ENCODE assay signal across 13 cellular contexts in the genomic region with DNA sequence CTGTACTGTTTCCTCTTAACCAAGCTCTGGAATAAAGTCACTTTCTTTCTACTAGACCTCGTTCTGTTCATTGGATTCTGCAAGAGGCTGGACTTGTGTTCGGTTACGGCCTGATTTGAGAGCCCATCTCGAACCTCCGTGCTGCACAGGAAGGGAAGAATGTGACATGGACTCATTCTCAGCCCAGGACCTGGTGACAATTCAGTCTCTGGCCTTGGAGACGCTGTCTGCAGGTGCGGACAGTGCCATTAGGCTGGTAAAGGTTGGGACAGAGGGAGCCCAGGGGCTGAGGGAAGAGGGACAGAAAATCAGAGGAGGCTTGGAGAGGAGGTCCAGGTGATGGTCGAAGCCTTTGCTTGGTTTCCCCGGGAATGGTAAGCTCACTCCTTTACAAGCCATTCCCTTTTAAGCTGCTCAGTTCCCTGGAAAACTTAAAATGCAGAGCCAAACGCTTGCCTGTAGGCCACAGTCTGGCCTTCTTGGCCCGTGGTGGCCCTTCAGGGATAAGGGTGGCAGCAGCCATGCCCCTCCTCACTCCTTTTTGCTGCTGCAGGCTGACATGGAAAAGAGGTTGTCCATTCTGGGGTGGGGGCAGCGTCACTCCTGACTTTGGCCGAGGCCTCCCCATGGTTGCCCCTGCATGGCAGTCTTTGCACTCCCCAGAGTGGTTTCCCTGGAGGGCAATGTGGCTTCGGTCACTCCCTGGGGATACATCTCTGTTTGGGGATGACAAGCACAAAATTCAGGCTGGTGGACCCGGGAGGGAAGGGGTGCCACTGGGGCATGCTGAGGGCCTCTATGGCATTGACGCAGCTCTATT. TPM values are rescaled to one million over a fixed set of nuclear protein-coding genes. Genes with fewer than 3 reads are reported as not detected.
"Had no signal": no experiment of that assay in that cellular context is flagged by ENCODE, and none has a peak within 500 bp of the region (broad histone marks: within the 10 kb centered on the region; RNA-seq: fewer than 3 reads in every experiment).

No MANE protein-coding gene starts in this region.

- H3K36me3 Mint-ChIP-seq: activated naive CD4-positive, alpha-beta T cell treated with anti-CD3 and anti-CD28 coated beads, Interleukin-2, amount 10 ng/mL, durations not matched to agents 7 days and 5 days; immature natural killer cell; T-cell had no signal

- ATAC-seq: left colon, T-cell had no signal

- DNase-seq: activated CD4-positive, CD25-positive, alpha-beta regulatory T cell; amygdala; glutamatergic neuron; immature natural killer cell; left colon; transverse colon had no signal

- H3K4me1 Mint-ChIP-seq: immature natural killer cell, nephron had no signal

- H3K27ac Mint-ChIP-seq: activated naive CD4-positive, alpha-beta T cell treated with anti-CD3 and anti-CD28 coated beads, Interleukin-2, amount 10 ng/mL, durations not matched to agents 7 days and 5 days; activated T-helper 1 cell treated with anti-CD3 and anti-CD28 coated beads, Interleukin-12 subunit alpha, Interleukin-12 subunit beta, Interleukin-2, Interleukin-4 antibody, amounts not matched to agents 30 ng/mL and 10 ng/mL and 1 ng/mL, durations not matched to agents 14 hours and 24 hours and 36 hours; immature natural killer cell; nephron had no signal

- H3K4me3 Mint-ChIP-seq: activated naive CD4-positive, alpha-beta T cell treated with anti-CD3 and anti-CD28 coated beads, Interleukin-2, amount 10 ng/mL, durations not matched to agents 7 days and 5 days; activated T-helper 1 cell treated with anti-CD3 and anti-CD28 coated beads, Interleukin-12 subunit alpha, Interleukin-12 subunit beta, Interleukin-2, Interleukin-4 antibody, amounts not matched to agents 30 ng/mL and 10 ng/mL and 1 ng/mL, durations not matched to agents 14 hours and 24 hours and 36 hours; brain; immature natural killer cell; nephron; T-cell had no signal

- H3K9me3 ChIP-seq: esophagus muscularis mucosa, ovary, transverse colon had no signal

RNA-seq across cellular contexts. Expression of a gene that starts 52.3 kb away (rescaled TPM):
- total RNA-seq: activated T-helper 1 cell treated with anti-CD3 and anti-CD28 coated beads, Interleukin-12 subunit alpha, Interleukin-12 subunit beta, Interleukin-2, Interleukin-4 antibody, amounts not matched to agents 30 ng/mL and 10 ng/mL and 1 ng/mL, durations not matched to agents 14 hours and 24 hours and 36 hours had no signal
